Comparison of ENCODE assay signal across 8 cellular contexts in the genomic region with DNA sequence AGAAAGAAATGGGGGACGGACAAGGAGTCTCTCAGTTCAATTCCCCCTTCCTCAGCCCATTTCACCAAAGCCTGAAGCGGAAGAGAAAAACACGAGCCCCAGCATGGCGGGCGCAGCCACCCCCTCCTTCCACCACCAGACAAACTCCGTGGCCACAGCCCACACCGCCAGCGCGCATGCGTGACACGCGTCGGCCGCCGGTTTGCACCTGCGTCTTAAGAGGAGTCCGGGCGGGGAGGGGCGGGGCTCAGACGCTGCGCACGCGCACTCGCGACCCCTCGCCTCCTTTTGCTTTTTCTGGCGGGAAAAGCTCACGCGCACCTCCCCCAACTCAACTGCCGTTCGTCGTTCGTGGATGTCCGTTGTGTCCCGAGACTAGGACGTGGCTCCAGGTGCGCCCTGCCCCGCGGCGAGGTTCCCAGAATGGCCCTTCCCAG.
DNase-seq lines count a peak whose midpoint lies in the region; ATAC-seq and TF ChIP-seq lines count a peak whose summit lies in the region.

A gene with protein sequence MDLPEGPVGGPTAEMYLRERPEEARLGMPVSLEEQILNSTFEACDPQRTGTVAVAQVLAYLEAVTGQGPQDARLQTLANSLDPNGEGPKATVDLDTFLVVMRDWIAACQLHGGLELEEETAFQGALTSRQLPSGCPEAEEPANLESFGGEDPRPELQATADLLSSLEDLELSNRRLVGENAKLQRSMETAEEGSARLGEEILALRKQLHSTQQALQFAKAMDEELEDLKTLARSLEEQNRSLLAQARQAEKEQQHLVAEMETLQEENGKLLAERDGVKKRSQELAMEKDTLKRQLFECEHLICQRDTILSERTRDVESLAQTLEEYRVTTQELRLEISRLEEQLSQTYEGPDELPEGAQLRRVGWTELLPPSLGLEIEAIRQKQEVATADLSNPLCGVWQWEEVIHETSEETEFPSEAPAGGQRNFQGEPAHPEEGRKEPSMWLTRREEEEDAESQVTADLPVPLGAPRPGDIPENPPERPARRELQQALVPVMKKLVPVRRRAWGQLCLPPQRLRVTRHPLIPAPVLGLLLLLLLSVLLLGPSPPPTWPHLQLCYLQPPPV (plus strand): TSS at position 314 of the 437 bp plus-strand sequence. CDS start 2,635 bp downstream, outside the sequence.

- H3K27me3 ChIP-seq in WERI-Rb-1 (ENCODE audit: insufficient read depth, low read depth, severe bottlenecking): no peaks in the 10 kb centered on the region

- DNase-seq in SK-N-MC (ENCODE audit: low read depth, low spot score): no peak
- DNase-seq in activated naive CD4-positive, alpha-beta T cell treated with anti-CD3 and anti-CD28 coated beads, Interleukin-2, amount 50 U/mL, for 16 hours: peak; percentile 83
- peak; percentile 50 for DNase-seq in kidney tubule cell (ENCODE audit: low spot score)
- peak; percentile 86 for DNase-seq in stimulated activated CD8-positive, alpha-beta memory T cell treated with anti-CD3 and anti-CD28 coated beads, Interleukin-15, amount 100 ng/mL, for 24 hours (ENCODE audit: low read depth)
- no peak for DNase-seq in NCI-H1694 treated with DMSO at 0.1 percent for 48 hours (lab: John Stamatoyannopoulos, UW)
- DNase-seq in WERI-Rb-1: no peak

- H3K9me3 ChIP-seq in SK-N-MC (ENCODE audit: low read depth, low read length) (no peaks in the 10 kb centered on the region; the same call in 1 of the 2 replicates), WERI-Rb-1 (ENCODE audit: severe bottlenecking) (no peaks in the 10 kb centered on the region)

- H3K36me3 ChIP-seq in SK-N-MC (ENCODE audit: insufficient read depth, low read length) (no peaks in the 10 kb centered on the region), WERI-Rb-1 (no peaks in the 10 kb centered on the region)

- H3K27ac ChIP-seq in SK-N-MC: peak within 1 kb of the TSS; percentile 76; the same call in 1 of the 2 replicates
- no peak within 1 kb of the TSS for H3K27ac ChIP-seq in WERI-Rb-1

- TF ChIP-seq CTCF in WERI-Rb-1 (IDR thresholded peaks at IDR 0.05; ENCODE audit: low read depth, low read length): no peak

- H3K4me3 ChIP-seq in SK-N-MC (no peak within 1 kb of the TSS), WERI-Rb-1 (ENCODE audit: low read depth, low read length) (no peak within 1 kb of the TSS)

- H3K9ac ChIP-seq in SK-N-MC (ENCODE audit: insufficient read length): no peak within 1 kb of the TSS

- peak; percentile 65 for ATAC-seq in GM19035 (IDR thresholded peaks at IDR 0.05; ENCODE audit: unreplicated experiment)
- ATAC-seq in HG02763 (IDR thresholded peaks at IDR 0.05; ENCODE audit: unreplicated experiment): no peak

Comparison
In these comparisons a context has a peak if more than half of its experiments do, and no peak if none do; other contexts are left out.
1. DNase-seq: peak in activated naive CD4-positive, alpha-beta T cell treated with anti-CD3 and anti-CD28 coated beads, Interleukin-2, amount 50 U/mL, for 16 hours (single experiment), kidney tubule cell (single experiment) and stimulated activated CD8-positive, alpha-beta memory T cell treated with anti-CD3 and anti-CD28 coated beads, Interleukin-15, amount 100 ng/mL, for 24 hours (single experiment); none in SK-N-MC (single experiment), NCI-H1694 treated with DMSO at 0.1 percent for 48 hours (single experiment) and WERI-Rb-1 (single experiment).